In genomic region chr1:156727914-156728598, GRCh38 we compare ENCODE assay signal across 8 cellular contexts. TPM values are rescaled to one million over a fixed set of nuclear protein-coding genes. Genes with fewer than 3 reads are reported as not detected.
A peak's percentile ranks its signal among the peaks of the same experiment; 100 is the strongest.
DNase-seq lines count a peak whose midpoint lies in the region; ATAC-seq and TF ChIP-seq lines count a peak whose summit lies in the region.

Gene METTL25B, plus strand, starts transcription at chr1:156728469. Its CDS starts 636 bp downstream, at chr1:156729105.

- H3K4me3 ChIP-seq in astrocyte of the spinal cord (ENCODE audit: low read depth, low read length) (peak within 1 kb of the TSS; percentile 96), iPS-15b (ENCODE audit: low read depth, low read length) (peak within 1 kb of the TSS; percentile 99), skeletal muscle cell (ENCODE audit: low read depth, low read length) (peak within 1 kb of the TSS; percentile 83)

- H3K27me3 ChIP-seq in iPS-15b (ENCODE audit: control insufficient read depth, insufficient read depth, low read length): no peaks in the 10 kb centered on the region

- H3K36me3 ChIP-seq in iPS-15b (ENCODE audit: control insufficient read depth, insufficient read depth, low read length): peaks cover 16% of the 10 kb centered on the region

- in situ Hi-C loops in astrocyte of the spinal cord (cut with HindIII; ENCODE audit: low sequenced_read_pairs): no loop called here

- intact Hi-C loops in T-helper 1 cell treated with Interleukin-12 subunit alpha and Interleukin-12 subunit beta and Interleukin-4 antibody, amounts not matched to agents 30 ng/mL and 1 ng/mL, for 36 hours (cut with micrococcal nuclease): loop anchor here (1.0 to 2.0 kb wide), 8 partner anchors 13 to 445 kb away; partner anchors contain the start of genes GPATCH4, HDGF, MRPL24 and PRCC

- DNase-seq in NCI-H524 (lab: John Stamatoyannopoulos, UW): peak; percentile 39 to 81
- DNase-seq in NCI-H524 treated with DMSO at 0.1 percent for 48 hours (lab: John Stamatoyannopoulos, UW): no peak
- DNase-seq in NCI-H1092 (lab: John Stamatoyannopoulos, UW): peak; percentile 83
- peak; percentile 78 for DNase-seq in astrocyte of the spinal cord (ENCODE audit: low read depth, low spot score)
- DNase-seq in skeletal muscle cell (ENCODE audit: low read depth): no peak

- no peak for TF ChIP-seq CTCF in astrocyte of the spinal cord (IDR thresholded peaks at IDR 0.05; ENCODE audit: low read depth, low read length)

- H3K4me1 ChIP-seq in iPS-15b (ENCODE audit: control insufficient read depth, insufficient read depth, low read length): peaks cover 21% of the 10 kb centered on the region

- H3K9me3 ChIP-seq in iPS-15b (ENCODE audit: control insufficient read depth, insufficient read depth, low read length): no peaks in the 10 kb centered on the region

- ATAC-seq in HG02610 (IDR thresholded peaks at IDR 0.05; ENCODE audit: unreplicated experiment): peak; percentile 56

- H3K9ac ChIP-seq in iPS-15b (ENCODE audit: low read depth, low read length): peak within 1 kb of the TSS; percentile 85

RNA-seq across cellular contexts. Expression of gene METTL25B, which starts in this region (rescaled TPM):
- 30.6 and 35.8 TPM in 2 replicates for total RNA-seq in T-helper 1 cell treated with Interleukin-12 subunit alpha and Interleukin-12 subunit beta and Interleukin-4 antibody, amounts not matched to agents 30 ng/mL and 1 ng/mL, for 36 hours

Comparison
In these comparisons a context has a peak if more than half of its experiments do, and no peak if none do; other contexts are left out.
1. DNase-seq: peak in NCI-H524 (2 of 2), NCI-H1092 (single experiment) and astrocyte of the spinal cord (single experiment); none in NCI-H524 treated with DMSO at 0.1 percent for 48 hours (single experiment) and skeletal muscle cell (single experiment).
2. Peak in every context shown above with its lines, with median percentiles within 50 percentile points of each other: H3K4me3 ChIP-seq.